ENCODE assay signal across 8 cellular contexts in the genomic region with DNA sequence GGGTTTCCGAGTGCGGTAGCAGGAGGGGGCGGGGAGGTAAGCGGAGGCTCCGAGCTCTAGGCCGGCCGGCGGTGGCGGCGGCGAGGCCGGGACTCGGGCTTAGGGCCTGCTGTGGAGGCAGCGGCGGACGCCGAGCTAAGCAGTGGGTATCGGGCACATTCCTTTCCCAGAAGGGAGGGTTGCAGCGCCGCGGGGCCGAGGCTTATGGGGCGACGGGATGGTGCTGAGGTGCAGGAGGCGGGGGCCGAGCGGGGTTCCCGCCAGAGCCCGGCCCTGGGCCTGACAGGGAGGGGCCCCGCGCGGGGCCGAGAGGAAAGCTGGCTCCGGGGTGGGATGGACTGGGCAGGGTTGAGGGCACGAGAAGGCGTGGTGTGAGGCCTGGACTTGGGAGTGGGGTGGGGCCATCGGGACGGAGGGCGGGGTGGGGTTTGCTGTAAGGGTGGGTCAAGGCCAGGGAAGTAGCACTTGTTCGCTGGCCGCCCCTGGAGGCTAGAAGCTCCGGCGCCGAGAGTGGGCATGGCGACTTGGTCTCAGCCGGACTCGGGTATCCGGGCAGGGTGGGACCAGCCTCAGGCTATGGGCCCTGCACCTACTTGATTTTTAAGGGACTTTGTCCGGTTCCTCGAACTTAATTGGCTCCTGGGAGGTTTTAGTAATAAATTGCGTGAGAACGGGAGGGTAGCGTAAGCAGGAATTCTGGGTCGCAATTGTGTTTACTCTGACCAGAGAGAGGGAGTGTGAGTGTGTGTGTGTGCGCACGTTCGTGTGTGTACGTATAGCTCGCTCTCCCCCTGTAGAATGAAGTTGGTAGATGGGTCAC. TPM values are rescaled to one million over a fixed set of nuclear protein-coding genes. Genes with fewer than 3 reads are reported as not detected.
DNase-seq lines count a peak whose midpoint lies in the region; ATAC-seq and TF ChIP-seq lines count a peak whose summit lies in the region.

A gene with protein sequence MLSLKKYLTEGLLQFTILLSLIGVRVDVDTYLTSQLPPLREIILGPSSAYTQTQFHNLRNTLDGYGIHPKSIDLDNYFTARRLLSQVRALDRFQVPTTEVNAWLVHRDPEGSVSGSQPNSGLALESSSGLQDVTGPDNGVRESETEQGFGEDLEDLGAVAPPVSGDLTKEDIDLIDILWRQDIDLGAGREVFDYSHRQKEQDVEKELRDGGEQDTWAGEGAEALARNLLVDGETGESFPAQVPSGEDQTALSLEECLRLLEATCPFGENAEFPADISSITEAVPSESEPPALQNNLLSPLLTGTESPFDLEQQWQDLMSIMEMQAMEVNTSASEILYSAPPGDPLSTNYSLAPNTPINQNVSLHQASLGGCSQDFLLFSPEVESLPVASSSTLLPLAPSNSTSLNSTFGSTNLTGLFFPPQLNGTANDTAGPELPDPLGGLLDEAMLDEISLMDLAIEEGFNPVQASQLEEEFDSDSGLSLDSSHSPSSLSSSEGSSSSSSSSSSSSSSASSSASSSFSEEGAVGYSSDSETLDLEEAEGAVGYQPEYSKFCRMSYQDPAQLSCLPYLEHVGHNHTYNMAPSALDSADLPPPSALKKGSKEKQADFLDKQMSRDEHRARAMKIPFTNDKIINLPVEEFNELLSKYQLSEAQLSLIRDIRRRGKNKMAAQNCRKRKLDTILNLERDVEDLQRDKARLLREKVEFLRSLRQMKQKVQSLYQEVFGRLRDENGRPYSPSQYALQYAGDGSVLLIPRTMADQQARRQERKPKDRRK (plus strand): TSS at position 39 of the 820 bp plus-strand sequence. CDS start 2,760 bp downstream, outside the sequence.

- H3K27me3 Mint-ChIP-seq in activated CD4-positive, alpha-beta T cell treated with anti-CD3 and anti-CD28 coated beads for 36 hours = no peaks in the 10 kb centered on the region

- POLR2A ChIA-PET in activated CD4-positive, alpha-beta T cell treated with anti-CD3 and anti-CD28 coated beads for 36 hours (lab: Charles Lee) = interaction anchor here (0.6 to 3.0 kb wide), 6 partner anchors 10 to 33 kb away, joined by 3 to 11 read pairs (median 5); no protein-coding TSS in a partner anchor

- CTCF ChIA-PET in activated CD4-positive, alpha-beta T cell treated with anti-CD3 and anti-CD28 coated beads for 36 hours (lab: Charles Lee) = interaction anchor here (0.5 to 5.3 kb wide), 18 partner anchors 10 to 573 kb away, joined by 3 to 42 read pairs (median 5); a partner anchor contains a TSS

- H3K36me3 Mint-ChIP-seq in activated CD4-positive, alpha-beta T cell treated with anti-CD3 and anti-CD28 coated beads for 36 hours (ENCODE audit: low read depth) = peaks cover 41% of the 10 kb centered on the region

- peak within 1 kb of the TSS; percentile 96 for H3K27ac Mint-ChIP-seq in activated CD4-positive, alpha-beta T cell treated with anti-CD3 and anti-CD28 coated beads for 36 hours

- peaks cover 50% of the 10 kb centered on the region for H3K4me1 Mint-ChIP-seq in activated CD4-positive, alpha-beta T cell treated with anti-CD3 and anti-CD28 coated beads for 36 hours

- no peaks in the 10 kb centered on the region for H3K9me3 Mint-ChIP-seq in activated CD4-positive, alpha-beta T cell treated with anti-CD3 and anti-CD28 coated beads for 36 hours (ENCODE audit: low read depth)

- intact Hi-C loops in activated CD4-positive, alpha-beta T cell treated with anti-CD3 and anti-CD28 coated beads for 36 hours (cut with DNase I, micrococcal nuclease) = loop anchor here (1.0 to 2.0 kb wide), 10 partner anchors 23 to 1144 kb away; a partner anchor contains a TSS

- H3K4me3 Mint-ChIP-seq in activated CD4-positive, alpha-beta T cell treated with anti-CD3 and anti-CD28 coated beads for 36 hours = peak within 1 kb of the TSS; percentile 88

- DNase-seq in activated CD4-positive, alpha-beta T cell treated with anti-CD3 and anti-CD28 coated beads for 36 hours = peak; percentile 65
- no peak for DNase-seq in activated CD4-positive, alpha-beta T cell treated with anti-CD3 and anti-CD28 coated beads, Interleukin-2, amount 50 U/mL, for 1 hour
- DNase-seq in Jurkat, Clone E6-1 (ENCODE audit: low read depth, low spot score) = peak; percentile 53
- DNase-seq in SK-N-DZ (ENCODE audit: low spot score) (peak; percentile 94), choroid plexus epithelial cell (ENCODE audit: low read depth) (peak; percentile 95), kidney epithelial cell (ENCODE audit: low read depth) (no peak)
- peak; percentile 24 for DNase-seq in stimulated activated CD4-positive, alpha-beta T cell treated with anti-CD3 and anti-CD28 coated beads, Interleukin-12 subunit alpha, Interleukin-12 subunit beta, amount 100 ng/mL, for 4 hours

- H3K4me3 ChIP-seq in Jurkat, Clone E6-1 (ENCODE audit: low read length) = peak within 1 kb of the TSS; percentile 66
- H3K4me3 ChIP-seq in choroid plexus epithelial cell (ENCODE audit: low read depth, low read length) (peak within 1 kb of the TSS; percentile 87), kidney epithelial cell (ENCODE audit: low read depth, low read length) (peak within 1 kb of the TSS; percentile 79)

- no peaks in the 10 kb centered on the region for H3K27me3 ChIP-seq in kidney epithelial cell (ENCODE audit: control insufficient read depth, insufficient read depth, low read length)

- no peaks in the 10 kb centered on the region for H3K36me3 ChIP-seq in kidney epithelial cell (ENCODE audit: control insufficient read depth, insufficient read depth, low read length)

- TF ChIP-seq CTCF in choroid plexus epithelial cell (conservative IDR thresholded peaks at IDR 0.05; ENCODE audit: low read depth, low read length) (no peak), kidney epithelial cell (IDR thresholded peaks at IDR 0.05; ENCODE audit: insufficient read depth, low read length, poor library complexity, severe bottlenecking) (no peak)

- ATAC-seq in activated CD4-positive, alpha-beta T cell treated with anti-CD3 and anti-CD28 coated beads for 36 hours = peak; percentile 17
- peak; percentile 34 for ATAC-seq in GM21786 (IDR thresholded peaks at IDR 0.05; ENCODE audit: unreplicated experiment)

RNA-seq across cellular contexts. Expression of the gene that starts here (rescaled TPM):
- 100 to 1,000 TPM; 100 to 127 TPM for total RNA-seq in activated CD4-positive, alpha-beta T cell treated with anti-CD3 and anti-CD28 coated beads for 36 hours
- polyA plus RNA-seq in Jurkat, Clone E6-1 (2012; ENCODE audit: insufficient read depth, insufficient read length) = 84.2 TPM
- polyA plus RNA-seq in SK-N-DZ (2014; cell fraction: cytosol; rRNA removed) = 48.3 and 57.6 TPM in 2 replicates
- 28.1 and 31.2 TPM in 2 replicates for polyA plus RNA-seq in SK-N-DZ (2014; cell fraction: nucleus; rRNA removed)
- total RNA-seq in kidney epithelial cell = 228 TPM in 2 replicates

Comparison
In these comparisons a context has a peak if more than half of its experiments do, and no peak if none do; other contexts are left out.
1. DNase-seq: peak in activated CD4-positive, alpha-beta T cell treated with anti-CD3 and anti-CD28 coated beads for 36 hours (single experiment), Jurkat, Clone E6-1 (single experiment), SK-N-DZ (single experiment), choroid plexus epithelial cell (single experiment) and stimulated activated CD4-positive, alpha-beta T cell treated with anti-CD3 and anti-CD28 coated beads, Interleukin-12 subunit alpha, Interleukin-12 subunit beta, amount 100 ng/mL, for 4 hours (single experiment); none in activated CD4-positive, alpha-beta T cell treated with anti-CD3 and anti-CD28 coated beads, Interleukin-2, amount 50 U/mL, for 1 hour (single experiment) and kidney epithelial cell (single experiment).
2. Peak in every context shown above with its lines, with median percentiles within 50 percentile points of each other: H3K4me3 ChIP-seq.